ENCODE assay signal across 23 cellular contexts in genomic region chr1:215719569-215719968, GRCh38.
DNase-seq lines count a peak whose midpoint lies in the region; ATAC-seq, FAIRE-seq and TF ChIP-seq lines count a peak whose summit lies in the region.
"Had no signal": no experiment of that assay in that cellular context is flagged by ENCODE, and none has a peak within 500 bp of the region (broad histone marks: within the 10 kb centered on the region; RNA-seq: fewer than 3 reads in every experiment).

No MANE protein-coding gene starts in this region.

- no peak for FAIRE-seq in keratinocyte (lab: Jason Lieb, UNC)
- FAIRE-seq: GM12892, HepG2 had no signal

- no peaks in the 10 kb centered on the region for H4K20me1 ChIP-seq in keratinocyte (ENCODE audit: control insufficient read depth, extremely low read depth, insufficient read depth, low read length)

- DNase-seq in ELR (ENCODE audit: low read depth), result peak; percentile 78
- DNase-seq in HT1080 (ENCODE audit: low read depth), result peak; percentile 22
- DNase-seq in amniotic epithelial cell (ENCODE audit: low read depth), result peak; percentile 4
- DNase-seq in keratinocyte (ENCODE audit: low read depth, low spot score), result peak; percentile 5
- no peak for DNase-seq in NCI-H2227 treated with DMSO at 0.1 percent for 48 hours (lab: John Stamatoyannopoulos, UW)
- no peak for DNase-seq in hepatic stellate cell (ENCODE audit: low spot score)
- no peak for DNase-seq in NK-92 treated with Interleukin-12 subunit alpha and Interleukin-12 subunit beta, amount 100 ng/mL, for 24 hours (lab: John Stamatoyannopoulos, UW)
- DNase-seq: BE2C, DMS79, KBM-7, NCI-H1105, NCI-H146, NCI-H2029, NCI-H510A treated with DMSO at 0.1 percent for 48 hours, NCI-H748 treated with DMSO at 0.1 percent for 48 hours, Peyer's patch, SW 1271 had no signal

- H3K4me1 ChIP-seq in keratinocyte (ENCODE audit: control insufficient read depth, extremely low read depth, insufficient read depth, low read length), result peaks cover 8% of the 10 kb centered on the region
- H3K4me1 ChIP-seq: BE2C, Peyer's patch, SJSA1 had no signal

- no peak overlapping the region for H3K4me2 ChIP-seq in keratinocyte (ENCODE audit: control insufficient read depth, extremely low read depth, insufficient read depth, low read depth, low read length)
- H3K4me2 ChIP-seq: GM23338 had no signal

- no peak overlapping the region for H3K27ac ChIP-seq in keratinocyte (ENCODE audit: control insufficient read depth, insufficient read depth, low read length)
- H3K27ac ChIP-seq: Peyer's patch, SJSA1 had no signal

- H3K9me3 ChIP-seq in keratinocyte (ENCODE audit: control insufficient read depth, low read depth, low read length), result no peaks in the 10 kb centered on the region
- H3K9me3 ChIP-seq: BE2C, Peyer's patch, SJSA1 had no signal

- ATAC-seq in HG03469 (IDR thresholded peaks at IDR 0.05; ENCODE audit: unreplicated experiment), result no peak
- ATAC-seq: GM23338, HepG2, Right ventricle myocardium inferior had no signal

- dilution Hi-C loops in keratinocyte (cut with MboI; ENCODE audit: extremely low pct_ligation_motif_present, low sequenced_read_pairs), result no loop called here

- H3K36me3 ChIP-seq in keratinocyte (ENCODE audit: control insufficient read depth in 2 of 2, extremely low read depth in 1 of 2, insufficient read depth in 2 of 2, low read length in 2 of 2), result no peaks in the 10 kb centered on the region
- H3K36me3 ChIP-seq: BE2C, Peyer's patch, SJSA1 had no signal

- H3K27me3 ChIP-seq in keratinocyte (ENCODE audit: control insufficient read depth, extremely low read depth, insufficient read depth, low read length), result no peaks in the 10 kb centered on the region
- H3K27me3 ChIP-seq: BE2C, Peyer's patch, SJSA1 had no signal

- TF ChIP-seq CTCF in keratinocyte (optimal IDR thresholded peaks at IDR 0.05 in 1 of 3, IDR thresholded peaks at IDR 0.05 in 1 of 3, conservative IDR thresholded peaks at IDR 0.05 in 1 of 3; ENCODE audit: extremely low read depth in 1 of 3, insufficient read depth in 2 of 3, low read length in 3 of 3), result no peak

- no peak overlapping the region for H2AFZ ChIP-seq in keratinocyte (ENCODE audit: control insufficient read depth, low read length)

- H3K9ac ChIP-seq in keratinocyte (ENCODE audit: control insufficient read depth, extremely low read depth, insufficient read depth, low read length), result no peak overlapping the region

- H3K4me3 ChIP-seq in keratinocyte (ENCODE audit: control insufficient read depth in 2 of 3, extremely low read depth in 1 of 3, insufficient read depth in 2 of 3, low read depth in 1 of 3, low read length in 3 of 3), result no peak overlapping the region
- H3K4me3 ChIP-seq: GM23338, Peyer's patch, SJSA1 had no signal

- H3K9me1 ChIP-seq in keratinocyte (ENCODE audit: control insufficient read depth, extremely low read depth, insufficient read depth, low read length), result no peaks in the 10 kb centered on the region

- H3K79me2 ChIP-seq in keratinocyte (ENCODE audit: control insufficient read depth, insufficient read depth, low read length), result no peaks in the 10 kb centered on the region

Comparison
In these comparisons a context has a peak if more than half of its experiments do, and no peak if none do; other contexts are left out.
1. DNase-seq: peak in ELR (single experiment), HT1080 (single experiment), amniotic epithelial cell (single experiment) and keratinocyte (single experiment); none in NCI-H2227 treated with DMSO at 0.1 percent for 48 hours (single experiment), hepatic stellate cell (single experiment) and NK-92 treated with Interleukin-12 subunit alpha and Interleukin-12 subunit beta, amount 100 ng/mL, for 24 hours (single experiment).